1 cellular context compared by ENCODE assay signal in the genomic region with DNA sequence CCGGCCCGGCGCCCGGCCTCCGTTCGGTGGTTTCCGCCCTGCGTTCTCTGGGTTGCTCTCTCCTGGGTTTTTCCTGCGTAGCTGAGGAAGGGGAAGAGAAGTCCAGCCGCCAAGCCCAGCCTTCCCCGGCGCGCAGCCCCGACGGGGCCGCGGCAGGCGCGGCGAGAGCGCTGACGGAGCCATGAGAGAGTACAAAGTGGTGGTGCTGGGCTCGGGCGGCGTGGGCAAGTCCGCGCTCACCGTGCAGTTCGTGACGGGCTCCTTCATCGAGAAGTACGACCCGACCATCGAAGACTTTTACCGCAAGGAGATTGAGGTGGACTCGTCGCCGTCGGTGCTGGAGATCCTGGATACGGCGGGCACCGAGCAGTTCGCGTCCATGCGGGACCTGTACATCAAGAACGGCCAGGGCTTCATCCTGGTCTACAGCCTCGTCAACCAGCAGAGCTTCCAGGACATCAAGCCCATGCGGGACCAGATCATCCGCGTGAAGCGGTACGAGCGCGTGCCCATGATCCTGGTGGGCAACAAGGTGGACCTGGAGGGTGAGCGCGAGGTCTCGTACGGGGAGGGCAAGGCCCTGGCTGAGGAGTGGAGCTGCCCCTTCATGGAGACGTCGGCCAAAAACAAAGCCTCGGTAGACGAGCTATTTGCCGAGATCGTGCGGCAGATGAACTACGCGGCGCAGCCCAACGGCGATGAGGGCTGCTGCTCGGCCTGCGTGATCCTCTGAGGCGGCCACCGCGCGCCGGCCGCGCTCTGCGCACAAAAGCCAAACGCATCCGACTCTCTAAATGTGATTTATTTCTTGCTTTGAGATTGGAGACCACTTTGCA.
TF ChIP-seq lines count a peak whose summit lies in the region.

No MANE protein-coding gene starts in this region.

TF ChIP-seq in GM12878, 131 proteins besides CTCF, POLR2A, EP300 and RAD21 (continued from another document):
- TF ChIP-seq, protein P1, sequence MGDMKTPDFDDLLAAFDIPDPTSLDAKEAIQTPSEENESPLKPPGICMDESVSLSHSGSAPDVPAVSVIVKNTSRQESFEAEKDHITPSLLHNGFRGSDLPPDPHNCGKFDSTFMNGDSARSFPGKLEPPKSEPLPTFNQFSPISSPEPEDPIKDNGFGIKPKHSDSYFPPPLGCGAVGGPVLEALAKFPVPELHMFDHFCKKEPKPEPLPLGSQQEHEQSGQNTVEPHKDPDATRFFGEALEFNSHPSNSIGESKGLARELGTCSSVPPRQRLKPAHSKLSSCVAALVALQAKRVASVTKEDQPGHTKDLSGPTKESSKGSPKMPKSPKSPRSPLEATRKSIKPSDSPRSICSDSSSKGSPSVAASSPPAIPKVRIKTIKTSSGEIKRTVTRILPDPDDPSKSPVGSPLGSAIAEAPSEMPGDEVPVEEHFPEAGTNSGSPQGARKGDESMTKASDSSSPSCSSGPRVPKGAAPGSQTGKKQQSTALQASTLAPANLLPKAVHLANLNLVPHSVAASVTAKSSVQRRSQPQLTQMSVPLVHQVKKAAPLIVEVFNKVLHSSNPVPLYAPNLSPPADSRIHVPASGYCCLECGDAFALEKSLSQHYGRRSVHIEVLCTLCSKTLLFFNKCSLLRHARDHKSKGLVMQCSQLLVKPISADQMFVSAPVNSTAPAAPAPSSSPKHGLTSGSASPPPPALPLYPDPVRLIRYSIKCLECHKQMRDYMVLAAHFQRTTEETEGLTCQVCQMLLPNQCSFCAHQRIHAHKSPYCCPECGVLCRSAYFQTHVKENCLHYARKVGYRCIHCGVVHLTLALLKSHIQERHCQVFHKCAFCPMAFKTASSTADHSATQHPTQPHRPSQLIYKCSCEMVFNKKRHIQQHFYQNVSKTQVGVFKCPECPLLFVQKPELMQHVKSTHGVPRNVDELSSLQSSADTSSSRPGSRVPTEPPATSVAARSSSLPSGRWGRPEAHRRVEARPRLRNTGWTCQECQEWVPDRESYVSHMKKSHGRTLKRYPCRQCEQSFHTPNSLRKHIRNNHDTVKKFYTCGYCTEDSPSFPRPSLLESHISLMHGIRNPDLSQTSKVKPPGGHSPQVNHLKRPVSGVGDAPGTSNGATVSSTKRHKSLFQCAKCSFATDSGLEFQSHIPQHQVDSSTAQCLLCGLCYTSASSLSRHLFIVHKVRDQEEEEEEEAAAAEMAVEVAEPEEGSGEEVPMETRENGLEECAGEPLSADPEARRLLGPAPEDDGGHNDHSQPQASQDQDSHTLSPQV (IDR thresholded peaks at IDR 0.05) = no peak
- TF ChIP-seq IKZF1 (conservative IDR thresholded peaks at IDR 0.05) = peak; percentile 86
- TF ChIP-seq MXI1 (IDR thresholded peaks at IDR 0.05; ENCODE audit: low read depth, low read length) = no peak
- peak in 1 of 2 experiments; percentile 7; a peak in 1 of 4 replicates for TF ChIP-seq BHLHE40 (IDR thresholded peaks at IDR 0.05; ENCODE audit: borderline replicate concordance in 1 of 2, low read depth in 2 of 2, low read length in 1 of 2)
- TF ChIP-seq ZNF687 (IDR thresholded peaks at IDR 0.05) = 0 out of 2 replicates have a peak, but pooled peaks have one; percentile 15
- TF ChIP-seq HDGF (IDR thresholded peaks at IDR 0.05) = peak; percentile 27; the same call in 1 of the 2 replicates
- TF ChIP-seq CBFB (IDR thresholded peaks at IDR 0.05; ENCODE audit: low read depth) = no peak
- 0 out of 2 replicates have a peak, but pooled peaks have one; percentile 8 for TF ChIP-seq NR2F1 (conservative IDR thresholded peaks at IDR 0.05)
